In genomic region chr1:184753093-184753492, GRCh38 we compare ENCODE assay signal across 9 cellular contexts. TPM values are rescaled to one million over a fixed set of nuclear protein-coding genes. Genes with fewer than 3 reads are reported as not detected.
A peak's percentile ranks its signal among the peaks of the same experiment; 100 is the strongest.
DNase-seq lines count a peak whose midpoint lies in the region; ATAC-seq, FAIRE-seq and TF ChIP-seq lines count a peak whose summit lies in the region.
"Had no signal": no experiment of that assay in that cellular context is flagged by ENCODE, and none has a peak within 500 bp of the region (broad histone marks: within the 10 kb centered on the region; RNA-seq: fewer than 3 reads in every experiment).

No MANE protein-coding gene starts in this region.

- H3K36me3 ChIP-seq in Panc1 (ENCODE audit: control insufficient read depth, insufficient read depth, low read length), result peaks cover 3% of the 10 kb centered on the region; the same call in 1 of the 2 replicates
- H3K36me3 ChIP-seq in endothelial cell of umbilical vein (ENCODE audit: control insufficient read depth in 2 of 2, extremely low read depth in 1 of 2, insufficient read depth in 2 of 2, low read length in 2 of 2), result no peaks in the 10 kb centered on the region
- H3K36me3 ChIP-seq in prostate gland, result no peaks in the 10 kb centered on the region

- 74% methylated on average over 5 of the region's 5 CpGs for WGBS in prostate gland

- TF ChIP-seq POLR2A in endothelial cell of umbilical vein (IDR thresholded peaks at IDR 0.05; ENCODE audit: low read depth, low read length) (no peak), prostate gland (IDR thresholded peaks at IDR 0.05) (no peak)

- no peak for TF ChIP-seq CTCF in GM12865 (IDR thresholded peaks at IDR 0.05; ENCODE audit: insufficient read depth, low read depth, low read length, missing control alignments)
- TF ChIP-seq CTCF in Panc1 (IDR thresholded peaks at IDR 0.05), result no peak
- TF ChIP-seq CTCF in endothelial cell of umbilical vein (IDR thresholded peaks at IDR 0.05; ENCODE audit: extremely low read depth in 1 of 2, insufficient read depth in 1 of 2, low read depth in 1 of 2, low read length in 2 of 2), result no peak
- TF ChIP-seq CTCF in prostate gland (IDR thresholded peaks at IDR 0.05), result no peak

- H3K27ac ChIP-seq in Panc1 (ENCODE audit: low read length), result no peak overlapping the region
- H3K27ac ChIP-seq in endothelial cell of umbilical vein (ENCODE audit: insufficient read depth, low read depth, low read length), result no peak overlapping the region
- no peak overlapping the region for H3K27ac ChIP-seq in prostate gland

- H3K9ac ChIP-seq in endothelial cell of umbilical vein (replicated peaks; ENCODE audit: extremely low read depth, insufficient read depth, low read length), result peak overlapping the region; percentile 79

- H3K9me1 ChIP-seq in endothelial cell of umbilical vein (replicated peaks; ENCODE audit: control insufficient read depth, extremely low read depth, insufficient read depth, low read length), result no peaks in the 10 kb centered on the region

- H3K4me1 ChIP-seq in Panc1 (ENCODE audit: control insufficient read depth, insufficient read depth, low read length) (peaks cover 9% of the 10 kb centered on the region; the same call in 1 of the 2 replicates), endothelial cell of umbilical vein (ENCODE audit: control insufficient read depth, extremely low read depth, insufficient read depth, low read length) (peaks cover 16% of the 10 kb centered on the region), prostate gland (replicated peaks) (peaks cover 3% of the 10 kb centered on the region)

- H4K20me1 ChIP-seq in endothelial cell of umbilical vein (replicated peaks; ENCODE audit: control insufficient read depth, extremely low read depth, insufficient read depth, low read length), result no peaks in the 10 kb centered on the region

- POLR2A ChIA-PET in Panc1 (lab: Charles Lee) (no interaction called here), endothelial cell of umbilical vein (lab: Charles Lee) (no interaction called here)

- dilution Hi-C loops in endothelial cell of umbilical vein (cut with MboI; ENCODE audit: extremely low pct_ligation_motif_present, low sequenced_read_pairs), result no loop called here

- ATAC-seq in Panc1, result no peak
- ATAC-seq in HG02763 (IDR thresholded peaks at IDR 0.05; ENCODE audit: unreplicated experiment), result no peak
- ATAC-seq in GM21786 (IDR thresholded peaks at IDR 0.05; ENCODE audit: unreplicated experiment), result no peak
- no peak for ATAC-seq in activated CD4-positive, CD25-positive, alpha-beta regulatory T cell treated with anti-CD3 and anti-CD28 coated beads, Interleukin-2, amount 50 U/mL, for 24 hours

- intact Hi-C loops in Panc1 (cut with micrococcal nuclease; ENCODE audit: unreplicated experiment), result no loop called here
- intact Hi-C loops in endothelial cell of umbilical vein (cut with micrococcal nuclease), result no loop called here
- intact Hi-C loops in prostate gland (cut with DNase I), result loop anchor here (5.0 kb wide), 1 partner anchor 404 kb away; the partner anchor contains the start of genes SWT1 and TRMT1L

- H2AFZ ChIP-seq in endothelial cell of umbilical vein (ENCODE audit: low read depth, low read length), result no peak overlapping the region

- H3K4me3 ChIP-seq in GM12865 (ENCODE audit: low read depth, low read length), result peak overlapping the region; percentile 81
- peak overlapping the region; percentile 77 to 79; a peak in 3 of 4 replicates for H3K4me3 ChIP-seq in Panc1 (ENCODE audit: low read depth in 2 of 2, low read length in 2 of 2)
- peak overlapping the region in 2 of 3 experiments; percentile 76 to 81 for H3K4me3 ChIP-seq in endothelial cell of umbilical vein (replicated peaks in 1 of 3; ENCODE audit: insufficient read depth in 1 of 3, low read depth in 1 of 3, low read length in 3 of 3)
- peak overlapping the region; percentile 94 to 98 for H3K4me3 ChIP-seq in prostate gland

- CTCF ChIA-PET in Panc1 (lab: Charles Lee) (no interaction called here), endothelial cell of umbilical vein (lab: Charles Lee) (interaction anchor here (0.7 to 2.2 kb wide), 4 partner anchors 39 to 417 kb away, joined by 3 to 9 read pairs (median 4); no protein-coding TSS in a partner anchor)

- peak overlapping the region; percentile 88 for H3K4me2 ChIP-seq in endothelial cell of umbilical vein (ENCODE audit: insufficient read depth, low read length)

- H3K9me3 ChIP-seq in Panc1 (ENCODE audit: control insufficient read depth, insufficient read depth, low read depth, low read length) (no peaks in the 10 kb centered on the region), endothelial cell of umbilical vein (replicated peaks; ENCODE audit: control insufficient read depth, insufficient read depth, low read length) (no peaks in the 10 kb centered on the region), prostate gland (no peaks in the 10 kb centered on the region)

- no peak for DNase-seq in GM12865 (ENCODE audit: low read depth)
- no peak for DNase-seq in Panc1 (ENCODE audit: low read depth, low spot score)
- no peak for DNase-seq in endothelial cell of umbilical vein (ENCODE audit: low read depth, low spot score)
- DNase-seq in prostate gland (ENCODE audit: low spot score), result no peak
- no peak for DNase-seq in A172 (ENCODE audit: low spot score)

- H3K79me2 ChIP-seq in endothelial cell of umbilical vein (ENCODE audit: control insufficient read depth, insufficient read depth, low read length), result peaks cover 13% of the 10 kb centered on the region

- in situ Hi-C loops in Panc1 (cut with HindIII; ENCODE audit: low pct_unique_long_range_greater_than_20kb, low sequenced_read_pairs), result no loop called here

- peaks cover 3% of the 10 kb centered on the region for H3K27me3 ChIP-seq in Panc1 (ENCODE audit: control insufficient read depth, insufficient read depth, low read length)
- peaks cover 0 to 3% of the 10 kb centered on the region in 2 experiments for H3K27me3 ChIP-seq in endothelial cell of umbilical vein (ENCODE audit: control insufficient read depth in 2 of 2, insufficient read depth in 2 of 2, low read length in 2 of 2)
- H3K27me3 ChIP-seq in prostate gland (replicated peaks; ENCODE audit: insufficient read depth), result no peaks in the 10 kb centered on the region

- FAIRE-seq in endothelial cell of umbilical vein (lab: Jason Lieb, UNC), result no peak
- FAIRE-seq: HTR-8/SVneo had no signal

- no TSS peak for BruUV-seq in Panc1 (replicated peaks; lab: Mats Ljungman, UMichigan)
- BruUV-seq in endothelial cell of umbilical vein (replicated peaks; lab: Mats Ljungman, UMichigan), result no TSS peak

TF ChIP-seq in endothelial cell of umbilical vein, 7 proteins besides CTCF, POLR2A, EP300 and RAD21:
- TF ChIP-seq POLR2AphosphoS5 (IDR thresholded peaks at IDR 0.05; ENCODE audit: insufficient read depth, low read depth, low read length) (no peak), EZH2 (IDR thresholded peaks at IDR 0.05; ENCODE audit: borderline replicate concordance, low read depth, low read length, severe bottlenecking) (no peak), GATA2 (IDR thresholded peaks at IDR 0.05; ENCODE audit: insufficient read depth, insufficient read length, low read depth, low read length) (no peak), MYC (IDR thresholded peaks at IDR 0.05; ENCODE audit: low read depth, low read length) (no peak), FOS (IDR thresholded peaks at IDR 0.05; ENCODE audit: borderline replicate concordance, insufficient read depth, low read length) (no peak), MAX (IDR thresholded peaks at IDR 0.05; ENCODE audit: insufficient read depth, insufficient read length) (no peak), JUN (IDR thresholded peaks at IDR 0.05; ENCODE audit: borderline replicate concordance, insufficient read depth, insufficient read length, low read depth) (no peak)

RNA-seq across cellular contexts. Expression of gene EDEM3, which starts 1.6 kb away (rescaled TPM):
- total RNA-seq in Panc1 (2021; ENCODE audit: unreplicated experiment) (17.4 TPM), endothelial cell of umbilical vein (26.3 and 33.5 TPM in 2 replicates), prostate gland (10 to 100 TPM; 31.1 to 55.3 TPM)
- polyA plus RNA-seq in Panc1 (2012; ENCODE audit: insufficient read length), result 10.5 TPM
- polyA plus RNA-seq in endothelial cell of umbilical vein, result 3.4 and 6.6 TPM in 2 replicates
- polyA plus RNA-seq in endothelial cell of umbilical vein (2011; cell fraction: cytosol; rRNA removed), result 7.4 and 9.0 TPM in 2 replicates
- 19.9 and 20.9 TPM in 2 replicates for polyA plus RNA-seq in endothelial cell of umbilical vein (2011; cell fraction: nucleus; rRNA removed)
- polyA plus RNA-seq in endothelial cell of umbilical vein (2012), result 18.1 and 20.7 TPM in 2 replicates
- polyA minus RNA-seq in endothelial cell of umbilical vein, result 75.1 and 76.4 TPM in 2 replicates
- polyA minus RNA-seq in endothelial cell of umbilical vein (2011; cell fraction: cytosol; rRNA and poly(A)+ RNA removed), result 23.1 TPM
- polyA minus RNA-seq in endothelial cell of umbilical vein (2011; cell fraction: nucleus; rRNA and poly(A)+ RNA removed), result 16.1 and 20.5 TPM in 2 replicates
- total RNA-seq in A172 (2014; rRNA removed; shearing (Covaris generic)), result 41.6 and 50.0 TPM in 2 replicates
